In the genomic region with DNA sequence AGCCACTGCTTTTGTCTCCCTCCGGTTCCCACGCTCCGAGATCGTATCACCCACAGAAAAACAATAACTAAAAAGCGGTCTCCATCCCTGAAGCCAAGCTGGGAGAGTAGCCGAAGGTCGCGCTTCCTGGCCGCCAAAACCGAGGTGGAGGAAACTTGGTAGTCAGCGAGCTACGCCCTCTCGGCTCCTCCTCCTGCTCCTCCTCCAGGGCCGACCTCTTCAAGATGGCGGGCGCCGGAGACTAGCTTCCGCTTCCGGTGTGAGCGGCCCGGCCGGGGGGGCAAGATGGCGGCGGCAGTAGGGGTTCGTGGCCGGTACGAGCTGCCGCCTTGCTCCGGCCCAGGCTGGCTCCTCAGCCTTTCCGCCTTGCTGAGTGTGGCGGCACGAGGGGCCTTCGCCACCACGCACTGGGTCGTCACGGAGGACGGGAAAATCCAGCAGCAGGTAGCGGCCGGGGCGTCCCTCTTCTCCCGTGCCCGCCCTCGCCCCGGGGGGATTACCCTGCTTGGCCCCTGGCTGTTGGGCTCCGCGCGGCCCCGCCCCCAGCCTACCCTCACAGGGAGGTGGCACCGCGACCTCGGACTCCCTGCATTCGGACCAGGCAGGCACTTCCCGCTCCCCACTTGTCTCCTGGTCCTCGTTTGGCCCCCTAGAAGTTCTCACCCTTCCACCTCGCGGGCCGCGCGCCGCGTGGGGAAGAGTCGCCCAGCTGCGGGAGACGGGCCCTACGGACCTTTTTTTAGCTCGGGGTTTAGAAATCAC, we compare ENCODE assay signal across 8 cellular contexts. TPM values are rescaled to one million over a fixed set of nuclear protein-coding genes. Genes with fewer than 3 reads are reported as not detected.
DNase-seq lines count a peak whose midpoint lies in the region; ATAC-seq and TF ChIP-seq lines count a peak whose summit lies in the region.

A gene with protein sequence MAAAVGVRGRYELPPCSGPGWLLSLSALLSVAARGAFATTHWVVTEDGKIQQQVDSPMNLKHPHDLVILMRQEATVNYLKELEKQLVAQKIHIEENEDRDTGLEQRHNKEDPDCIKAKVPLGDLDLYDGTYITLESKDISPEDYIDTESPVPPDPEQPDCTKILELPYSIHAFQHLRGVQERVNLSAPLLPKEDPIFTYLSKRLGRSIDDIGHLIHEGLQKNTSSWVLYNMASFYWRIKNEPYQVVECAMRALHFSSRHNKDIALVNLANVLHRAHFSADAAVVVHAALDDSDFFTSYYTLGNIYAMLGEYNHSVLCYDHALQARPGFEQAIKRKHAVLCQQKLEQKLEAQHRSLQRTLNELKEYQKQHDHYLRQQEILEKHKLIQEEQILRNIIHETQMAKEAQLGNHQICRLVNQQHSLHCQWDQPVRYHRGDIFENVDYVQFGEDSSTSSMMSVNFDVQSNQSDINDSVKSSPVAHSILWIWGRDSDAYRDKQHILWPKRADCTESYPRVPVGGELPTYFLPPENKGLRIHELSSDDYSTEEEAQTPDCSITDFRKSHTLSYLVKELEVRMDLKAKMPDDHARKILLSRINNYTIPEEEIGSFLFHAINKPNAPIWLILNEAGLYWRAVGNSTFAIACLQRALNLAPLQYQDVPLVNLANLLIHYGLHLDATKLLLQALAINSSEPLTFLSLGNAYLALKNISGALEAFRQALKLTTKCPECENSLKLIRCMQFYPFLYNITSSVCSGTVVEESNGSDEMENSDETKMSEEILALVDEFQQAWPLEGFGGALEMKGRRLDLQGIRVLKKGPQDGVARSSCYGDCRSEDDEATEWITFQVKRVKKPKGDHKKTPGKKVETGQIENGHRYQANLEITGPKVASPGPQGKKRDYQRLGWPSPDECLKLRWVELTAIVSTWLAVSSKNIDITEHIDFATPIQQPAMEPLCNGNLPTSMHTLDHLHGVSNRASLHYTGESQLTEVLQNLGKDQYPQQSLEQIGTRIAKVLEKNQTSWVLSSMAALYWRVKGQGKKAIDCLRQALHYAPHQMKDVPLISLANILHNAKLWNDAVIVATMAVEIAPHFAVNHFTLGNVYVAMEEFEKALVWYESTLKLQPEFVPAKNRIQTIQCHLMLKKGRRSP (plus strand): TSS at position 251 of the 762 bp plus-strand sequence. CDS start 35 bp downstream, at position 286.

- peak within 1 kb of the TSS; percentile 84 to 89 for H3K9ac ChIP-seq in duodenal mucosa (ENCODE audit: low read depth in 1 of 2, low read length in 2 of 2)

- no peaks in the 10 kb centered on the region for H3K9me3 ChIP-seq in duodenal mucosa (ENCODE audit: control insufficient read depth in 1 of 2, low read length in 2 of 2)
- no peaks in the 10 kb centered on the region for H3K9me3 ChIP-seq in right lobe of liver

- peak; percentile 95 for ATAC-seq in GM19397 (IDR thresholded peaks at IDR 0.05; ENCODE audit: unreplicated experiment)
- peak; percentile 93 for ATAC-seq in HG03571 (IDR thresholded peaks at IDR 0.05; ENCODE audit: unreplicated experiment)
- ATAC-seq in right lobe of liver = peak; percentile 99 to 100 (median 99)

- intact Hi-C loops in CD14-positive monocyte (cut with micrococcal nuclease) (loop anchor here (1.0 to 10.0 kb wide), 2 partner anchors 48 to 316 kb away; a partner anchor contains a TSS), right lobe of liver (cut with DNase I) (no loop called here)
- intact Hi-C loops in activated CD4-positive, alpha-beta memory T cell treated with anti-CD3 and anti-CD28 coated beads for 36 hours (cut with micrococcal nuclease) = loop anchor here (1.0 to 2.0 kb wide), 7 partner anchors 9 to 322 kb away; a partner anchor contains a TSS

- no peaks in the 10 kb centered on the region for H3K27me3 ChIP-seq in duodenal mucosa (ENCODE audit: control insufficient read depth in 1 of 2, insufficient read depth in 2 of 2, low read length in 2 of 2)
- H3K27me3 ChIP-seq in right lobe of liver = no peaks in the 10 kb centered on the region

- POLR2A ChIA-PET in activated CD4-positive, alpha-beta memory T cell treated with anti-CD3 and anti-CD28 coated beads for 36 hours (lab: Charles Lee) = interaction anchor here (0.7 to 2.8 kb wide), 8 partner anchors 9 to 321 kb away, joined by 3 to 30 read pairs (median 5); a partner anchor contains a TSS

- H3K27me3 Mint-ChIP-seq in CD14-positive monocyte (ENCODE audit: low read depth in 3 of 3) = peaks cover 0 to 1% (median 0%) of the 10 kb centered on the region in 3 donors
- no peaks in the 10 kb centered on the region for H3K27me3 Mint-ChIP-seq in activated CD4-positive, alpha-beta memory T cell treated with anti-CD3 and anti-CD28 coated beads for 36 hours

- H3K36me3 Mint-ChIP-seq in CD14-positive monocyte = peaks cover 4 to 6% of the 10 kb centered on the region in 2 donors
- peaks cover 4% of the 10 kb centered on the region for H3K36me3 Mint-ChIP-seq in activated CD4-positive, alpha-beta memory T cell treated with anti-CD3 and anti-CD28 coated beads for 36 hours

- 0% methylated on average over 20 of the region's 66 CpGs for WGBS in right lobe of liver (ENCODE audit: insufficient coverage, low coverage, low lambda C conversion rate, missing lambda C conversion rate)

- peak within 1 kb of the TSS; percentile 97 to 98 for H3K4me3 Mint-ChIP-seq in CD14-positive monocyte
- H3K4me3 Mint-ChIP-seq in activated CD4-positive, alpha-beta memory T cell treated with anti-CD3 and anti-CD28 coated beads for 36 hours = peak within 1 kb of the TSS; percentile 89

- H3K4me3 ChIP-seq in duodenal mucosa (ENCODE audit: low read depth in 1 of 2, low read length in 2 of 2) (peak within 1 kb of the TSS; percentile 87 to 99), right lobe of liver (peak within 1 kb of the TSS; percentile 81 to 99 (median 86))

- DNase-seq in CD14-positive monocyte (ENCODE audit: low spot score) = peak; percentile 93
- DNase-seq in NCI-H82 (lab: John Stamatoyannopoulos, UW) = peak; percentile 96
- peak; percentile 96 for DNase-seq in activated CD4-positive, alpha-beta memory T cell treated with anti-CD3 and anti-CD28 coated beads for 36 hours
- DNase-seq in right lobe of liver = peak; percentile 96 to 98 (median 97)
- peak; percentile 90 to 92 for DNase-seq in stimulated activated CD4-positive, alpha-beta T cell treated with anti-CD3 and anti-CD28 coated beads, Interleukin-4, amount 100 ng/mL, for 4 hours

- TF ChIP-seq CTCF in CD14-positive monocyte (IDR thresholded peaks at IDR 0.05) (no peak), right lobe of liver (IDR thresholded peaks at IDR 0.05) (no peak)

- H3K4me1 ChIP-seq in duodenal mucosa (ENCODE audit: control insufficient read depth in 1 of 2, insufficient read depth in 2 of 2, low read length in 2 of 2) (peaks cover 20 to 21% of the 10 kb centered on the region in 2 donors), right lobe of liver (peaks cover 0 to 15% (median 6%) of the 10 kb centered on the region in 4 donors)

- TF ChIP-seq POLR2A in right lobe of liver (IDR thresholded peaks at IDR 0.05) = peak; percentile 85

- H3K36me3 ChIP-seq in duodenal mucosa (ENCODE audit: control insufficient read depth in 1 of 2, insufficient read depth in 2 of 2, low read length in 2 of 2) (no peaks in the 10 kb centered on the region), right lobe of liver (no peaks in the 10 kb centered on the region)

- peaks cover 0 to 3% (median 0%) of the 10 kb centered on the region in 7 donors for H3K9me3 Mint-ChIP-seq in CD14-positive monocyte
- H3K9me3 Mint-ChIP-seq in activated CD4-positive, alpha-beta memory T cell treated with anti-CD3 and anti-CD28 coated beads for 36 hours = no peaks in the 10 kb centered on the region

- H3K27ac ChIP-seq in duodenal mucosa (ENCODE audit: low read depth, low read length) = peak within 1 kb of the TSS; percentile 86
- H3K27ac ChIP-seq in right lobe of liver = peak within 1 kb of the TSS; percentile 66 to 93 (median 86)

- H3K4me1 Mint-ChIP-seq in CD14-positive monocyte = peaks cover 35% of the 10 kb centered on the region
- peaks cover 44% of the 10 kb centered on the region for H3K4me1 Mint-ChIP-seq in activated CD4-positive, alpha-beta memory T cell treated with anti-CD3 and anti-CD28 coated beads for 36 hours (ENCODE audit: low read depth)

- CTCF ChIA-PET in activated CD4-positive, alpha-beta memory T cell treated with anti-CD3 and anti-CD28 coated beads for 36 hours (lab: Charles Lee) = interaction anchor here (0.7 to 7.5 kb wide), 5 partner anchors 9 to 61 kb away, joined by 3 to 51 read pairs (median 5); a partner anchor contains a TSS

- peak within 1 kb of the TSS; percentile 89 to 97 (median 96) for H3K27ac Mint-ChIP-seq in CD14-positive monocyte
- H3K27ac Mint-ChIP-seq in activated CD4-positive, alpha-beta memory T cell treated with anti-CD3 and anti-CD28 coated beads for 36 hours = peak within 1 kb of the TSS; percentile 95

RNA-seq across cellular contexts. Expression of the gene that starts here (rescaled TPM):
- 10 to 100 TPM; 34.7 to 40.8 TPM for polyA plus RNA-seq in CD14-positive monocyte
- total RNA-seq in activated CD4-positive, alpha-beta memory T cell treated with anti-CD3 and anti-CD28 coated beads for 36 hours = 10 to 100 TPM; 51.5 to 52.0 TPM
- 10 to 100 TPM; 33.9 to 70.2 (median 48.5) TPM for total RNA-seq in right lobe of liver

Comparison
In these comparisons a context has a peak if more than half of its experiments do, and no peak if none do; other contexts are left out.
1. Peak in every context shown above with its lines: DNase-seq, ATAC-seq, H3K4me3 ChIP-seq and H3K27ac ChIP-seq.
2. intact Hi-C loops: an anchor here in CD14-positive monocyte (1.0 to 10.0 kb wide) and activated CD4-positive, alpha-beta memory T cell treated with anti-CD3 and anti-CD28 coated beads for 36 hours (1.0 to 2.0 kb wide); none called in right lobe of liver.